In the genomic region with DNA sequence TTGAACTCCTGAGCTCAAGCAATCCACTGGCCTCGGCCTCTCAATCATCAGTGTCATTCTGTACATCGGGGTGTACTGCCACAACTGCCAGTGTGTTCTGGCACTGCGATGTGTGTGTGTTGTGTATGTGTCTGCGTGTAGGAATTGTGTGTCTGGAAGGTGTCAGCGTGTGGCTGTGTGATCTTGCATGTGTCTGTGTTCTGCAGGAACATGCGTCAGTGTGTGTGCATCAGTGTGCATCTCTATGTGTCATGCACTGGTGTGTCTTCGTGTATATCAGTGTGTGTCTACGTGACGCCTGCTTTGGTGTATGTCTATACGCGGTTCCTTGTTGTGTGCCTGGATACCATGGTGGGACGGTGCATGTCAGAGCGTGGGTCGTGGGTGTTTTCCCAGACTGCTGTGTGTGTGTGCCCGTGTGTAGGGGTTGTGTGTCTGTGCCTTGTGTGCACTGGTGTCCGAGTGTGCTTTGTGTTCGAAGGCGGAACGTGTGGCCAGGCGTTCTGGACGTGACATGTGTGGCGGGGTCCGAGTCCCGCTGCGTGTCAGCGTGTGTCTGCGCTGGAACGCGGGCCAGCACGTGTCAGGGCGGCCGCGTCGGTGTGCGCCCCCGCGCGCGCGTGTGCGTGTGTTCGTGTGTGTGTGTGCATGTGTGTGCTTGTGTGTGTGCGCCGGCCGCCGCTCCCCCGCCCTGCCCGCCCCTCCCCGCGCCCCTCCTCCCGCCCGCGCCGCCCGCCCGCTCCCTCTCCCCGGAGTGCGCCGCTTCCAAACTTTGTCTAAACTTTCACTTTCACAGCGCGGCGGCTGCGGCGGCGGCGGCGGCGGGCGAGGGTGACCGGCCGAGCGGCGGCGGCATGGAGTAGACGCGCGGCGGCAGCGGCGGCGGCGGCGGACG, we compare ENCODE assay signal across 2 cellular contexts.
TF ChIP-seq lines count a peak whose summit lies in the region.

NFIX (plus strand) TSS at position 775 of the 895 bp plus-strand sequence. CDS start 363 bp downstream, outside the sequence.

TF ChIP-seq in HEK293, 187 proteins besides CTCF, POLR2A, EP300 and RAD21 (continues in another document):
- TF ChIP-seq, protein P1, sequence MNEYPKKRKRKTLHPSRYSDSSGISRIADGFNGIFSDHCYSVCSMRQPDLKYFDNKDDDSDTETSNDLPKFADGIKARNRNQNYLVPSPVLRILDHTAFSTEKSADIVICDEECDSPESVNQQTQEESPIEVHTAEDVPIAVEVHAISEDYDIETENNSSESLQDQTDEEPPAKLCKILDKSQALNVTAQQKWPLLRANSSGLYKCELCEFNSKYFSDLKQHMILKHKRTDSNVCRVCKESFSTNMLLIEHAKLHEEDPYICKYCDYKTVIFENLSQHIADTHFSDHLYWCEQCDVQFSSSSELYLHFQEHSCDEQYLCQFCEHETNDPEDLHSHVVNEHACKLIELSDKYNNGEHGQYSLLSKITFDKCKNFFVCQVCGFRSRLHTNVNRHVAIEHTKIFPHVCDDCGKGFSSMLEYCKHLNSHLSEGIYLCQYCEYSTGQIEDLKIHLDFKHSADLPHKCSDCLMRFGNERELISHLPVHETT (tag by site-specific recombination; IDR thresholded peaks at IDR 0.05), result no peak
- TF ChIP-seq ZNF302 (tag by site-specific recombination; IDR thresholded peaks at IDR 0.05; ENCODE audit: low read depth) (no peak), BCL11B (tag by site-specific recombination; IDR thresholded peaks at IDR 0.05; ENCODE audit: low read depth) (peak; percentile 69; the same call in 1 of the 2 replicates), ZNF23 (tag by site-specific recombination; IDR thresholded peaks at IDR 0.05; ENCODE audit: borderline replicate concordance) (no peak), ZNF391 (tag by site-specific recombination; IDR thresholded peaks at IDR 0.05; ENCODE audit: borderline replicate concordance, low read depth) (peak; percentile 83; the same call in 1 of the 2 replicates), HOXC10 (CRISPR knock-in tag; IDR thresholded peaks at IDR 0.05) (no peak), ZNF184 (tag by site-specific recombination; IDR thresholded peaks at IDR 0.05) (no peak), ZSCAN23 (tag by site-specific recombination; IDR thresholded peaks at IDR 0.05) (no peak), ZNF138 (tag by site-specific recombination; IDR thresholded peaks at IDR 0.05; ENCODE audit: borderline replicate concordance) (no peak), ZNF174 (tag by site-specific recombination; IDR thresholded peaks at IDR 0.05) (no peak), ZNF664 (tag by site-specific recombination; IDR thresholded peaks at IDR 0.05) (no peak), EGR2 (tag by site-specific recombination; IDR thresholded peaks at IDR 0.05; ENCODE audit: low read depth) (peak; percentile 93), ZNF626 (tag by site-specific recombination; IDR thresholded peaks at IDR 0.05) (no peak), YY2 (tag by site-specific recombination; IDR thresholded peaks at IDR 0.05) (peak; percentile 53; the same call in 1 of the 2 replicates), ZNF223 (tag by site-specific recombination; IDR thresholded peaks at IDR 0.05) (no peak), ZEB2 (tag by site-specific recombination; IDR thresholded peaks at IDR 0.05) (peak; percentile 69; the same call in 1 of the 2 replicates), ZNF623 (tag by site-specific recombination; IDR thresholded peaks at IDR 0.05) (no peak), ZBTB7A (tag by site-specific recombination; IDR thresholded peaks at IDR 0.05; ENCODE audit: low read depth) (peak; percentile 75; the same call in 1 of the 2 replicates), ZNF501 (tag by site-specific recombination; IDR thresholded peaks at IDR 0.05) (0 out of 2 replicates have a peak, but pooled peaks have one; percentile 44), ZNF404 (tag by site-specific recombination; IDR thresholded peaks at IDR 0.05) (no peak), SCRT1 (tag by site-specific recombination; IDR thresholded peaks at IDR 0.05; ENCODE audit: borderline replicate concordance) (no peak), KLF10 (tag by site-specific recombination; IDR thresholded peaks at IDR 0.05) (no peak), ZNF658 (tag by site-specific recombination; IDR thresholded peaks at IDR 0.05) (no peak), ZNF701 (tag by site-specific recombination; IDR thresholded peaks at IDR 0.05) (no peak)
- TF ChIP-seq, protein P2, sequence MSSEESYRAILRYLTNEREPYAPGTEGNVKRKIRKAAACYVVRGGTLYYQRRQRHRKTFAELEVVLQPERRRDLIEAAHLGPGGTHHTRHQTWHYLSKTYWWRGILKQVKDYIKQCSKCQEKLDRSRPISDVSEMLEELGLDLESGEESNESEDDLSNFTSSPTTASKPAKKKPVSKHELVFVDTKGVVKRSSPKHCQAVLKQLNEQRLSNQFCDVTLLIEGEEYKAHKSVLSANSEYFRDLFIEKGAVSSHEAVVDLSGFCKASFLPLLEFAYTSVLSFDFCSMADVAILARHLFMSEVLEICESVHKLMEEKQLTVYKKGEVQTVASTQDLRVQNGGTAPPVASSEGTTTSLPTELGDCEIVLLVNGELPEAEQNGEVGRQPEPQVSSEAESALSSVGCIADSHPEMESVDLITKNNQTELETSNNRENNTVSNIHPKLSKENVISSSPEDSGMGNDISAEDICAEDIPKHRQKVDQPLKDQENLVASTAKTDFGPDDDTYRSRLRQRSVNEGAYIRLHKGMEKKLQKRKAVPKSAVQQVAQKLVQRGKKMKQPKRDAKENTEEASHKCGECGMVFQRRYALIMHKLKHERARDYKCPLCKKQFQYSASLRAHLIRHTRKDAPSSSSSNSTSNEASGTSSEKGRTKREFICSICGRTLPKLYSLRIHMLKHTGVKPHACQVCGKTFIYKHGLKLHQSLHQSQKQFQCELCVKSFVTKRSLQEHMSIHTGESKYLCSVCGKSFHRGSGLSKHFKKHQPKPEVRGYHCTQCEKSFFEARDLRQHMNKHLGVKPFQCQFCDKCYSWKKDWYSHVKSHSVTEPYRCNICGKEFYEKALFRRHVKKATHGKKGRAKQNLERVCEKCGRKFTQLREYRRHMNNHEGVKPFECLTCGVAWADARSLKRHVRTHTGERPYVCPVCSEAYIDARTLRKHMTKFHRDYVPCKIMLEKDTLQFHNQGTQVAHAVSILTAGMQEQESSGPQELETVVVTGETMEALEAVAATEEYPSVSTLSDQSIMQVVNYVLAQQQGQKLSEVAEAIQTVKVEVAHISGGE (tag by site-specific recombination; conservative IDR thresholded peaks at IDR 0.05; ENCODE audit: low read depth), result no peak; the same call in 1 of the 2 replicates
- TF ChIP-seq, protein P3, sequence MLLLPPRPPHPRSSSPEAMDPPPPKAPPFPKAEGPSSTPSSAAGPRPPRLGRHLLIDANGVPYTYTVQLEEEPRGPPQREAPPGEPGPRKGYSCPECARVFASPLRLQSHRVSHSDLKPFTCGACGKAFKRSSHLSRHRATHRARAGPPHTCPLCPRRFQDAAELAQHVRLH (tag by site-specific recombination; IDR thresholded peaks at IDR 0.05), result no peak
- TF ChIP-seq, protein P4, sequence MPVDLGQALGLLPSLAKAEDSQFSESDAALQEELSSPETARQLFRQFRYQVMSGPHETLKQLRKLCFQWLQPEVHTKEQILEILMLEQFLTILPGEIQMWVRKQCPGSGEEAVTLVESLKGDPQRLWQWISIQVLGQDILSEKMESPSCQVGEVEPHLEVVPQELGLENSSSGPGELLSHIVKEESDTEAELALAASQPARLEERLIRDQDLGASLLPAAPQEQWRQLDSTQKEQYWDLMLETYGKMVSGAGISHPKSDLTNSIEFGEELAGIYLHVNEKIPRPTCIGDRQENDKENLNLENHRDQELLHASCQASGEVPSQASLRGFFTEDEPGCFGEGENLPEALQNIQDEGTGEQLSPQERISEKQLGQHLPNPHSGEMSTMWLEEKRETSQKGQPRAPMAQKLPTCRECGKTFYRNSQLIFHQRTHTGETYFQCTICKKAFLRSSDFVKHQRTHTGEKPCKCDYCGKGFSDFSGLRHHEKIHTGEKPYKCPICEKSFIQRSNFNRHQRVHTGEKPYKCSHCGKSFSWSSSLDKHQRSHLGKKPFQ (tag by site-specific recombination; IDR thresholded peaks at IDR 0.05), result peak; percentile 93

TF ChIP-seq in K562, 482 proteins besides CTCF, POLR2A, EP300 and RAD21 (continues in another document):
- TF ChIP-seq, protein P5, sequence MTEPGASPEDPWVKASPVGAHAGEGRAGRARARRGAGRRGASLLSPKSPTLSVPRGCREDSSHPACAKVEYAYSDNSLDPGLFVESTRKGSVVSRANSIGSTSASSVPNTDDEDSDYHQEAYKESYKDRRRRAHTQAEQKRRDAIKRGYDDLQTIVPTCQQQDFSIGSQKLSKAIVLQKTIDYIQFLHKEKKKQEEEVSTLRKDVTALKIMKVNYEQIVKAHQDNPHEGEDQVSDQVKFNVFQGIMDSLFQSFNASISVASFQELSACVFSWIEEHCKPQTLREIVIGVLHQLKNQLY (CRISPR knock-in tag; conservative IDR thresholded peaks at IDR 0.05), result no peak
- TF ChIP-seq TRIM24 (IDR thresholded peaks at IDR 0.05) (0 out of 4 replicates have a peak, but pooled peaks of 1 of the 2 experiments have one; percentile 15), TCF15 (CRISPR knock-in tag; IDR thresholded peaks at IDR 0.05) (no peak), C11orf30 (IDR thresholded peaks at IDR 0.05; ENCODE audit: low read depth) (no peak), MTA3 (IDR thresholded peaks at IDR 0.05; ENCODE audit: borderline replicate concordance) (peak; percentile 72; the same call in 1 of the 2 replicates), ATF7 (IDR thresholded peaks at IDR 0.05) (no peak), HMG20B (CRISPR knock-in tag; IDR thresholded peaks at IDR 0.05) (no peak), SMARCA5 (IDR thresholded peaks at IDR 0.05) (peak; percentile 71; the same call in 1 of the 2 replicates), MBD1 (CRISPR knock-in tag; IDR thresholded peaks at IDR 0.05) (0 out of 2 replicates have a peak, but pooled peaks have one; percentile 31), ZNF668 (CRISPR knock-in tag; IDR thresholded peaks at IDR 0.05) (no peak), HMGXB4 (CRISPR knock-in tag; IDR thresholded peaks at IDR 0.05) (peak; percentile 34; the same call in 1 of the 2 replicates), FOXA3 (CRISPR knock-in tag; conservative IDR thresholded peaks at IDR 0.05 in 1 of 2, IDR thresholded peaks at IDR 0.05 in 1 of 2) (0 out of 4 replicates have a peak, but pooled peaks of 1 of the 2 experiments have one; percentile 39), ELF4 (CRISPR knock-in tag; IDR thresholded peaks at IDR 0.05) (no peak), USF1 (CRISPR knock-in tag; IDR thresholded peaks at IDR 0.05) (peak; percentile 75), ZNF785 (CRISPR knock-in tag; IDR thresholded peaks at IDR 0.05) (no peak), NCOA1 (IDR thresholded peaks at IDR 0.05; ENCODE audit: low read depth) (no peak; the same call in 1 of the 2 replicates)
- TF ChIP-seq, protein P6, sequence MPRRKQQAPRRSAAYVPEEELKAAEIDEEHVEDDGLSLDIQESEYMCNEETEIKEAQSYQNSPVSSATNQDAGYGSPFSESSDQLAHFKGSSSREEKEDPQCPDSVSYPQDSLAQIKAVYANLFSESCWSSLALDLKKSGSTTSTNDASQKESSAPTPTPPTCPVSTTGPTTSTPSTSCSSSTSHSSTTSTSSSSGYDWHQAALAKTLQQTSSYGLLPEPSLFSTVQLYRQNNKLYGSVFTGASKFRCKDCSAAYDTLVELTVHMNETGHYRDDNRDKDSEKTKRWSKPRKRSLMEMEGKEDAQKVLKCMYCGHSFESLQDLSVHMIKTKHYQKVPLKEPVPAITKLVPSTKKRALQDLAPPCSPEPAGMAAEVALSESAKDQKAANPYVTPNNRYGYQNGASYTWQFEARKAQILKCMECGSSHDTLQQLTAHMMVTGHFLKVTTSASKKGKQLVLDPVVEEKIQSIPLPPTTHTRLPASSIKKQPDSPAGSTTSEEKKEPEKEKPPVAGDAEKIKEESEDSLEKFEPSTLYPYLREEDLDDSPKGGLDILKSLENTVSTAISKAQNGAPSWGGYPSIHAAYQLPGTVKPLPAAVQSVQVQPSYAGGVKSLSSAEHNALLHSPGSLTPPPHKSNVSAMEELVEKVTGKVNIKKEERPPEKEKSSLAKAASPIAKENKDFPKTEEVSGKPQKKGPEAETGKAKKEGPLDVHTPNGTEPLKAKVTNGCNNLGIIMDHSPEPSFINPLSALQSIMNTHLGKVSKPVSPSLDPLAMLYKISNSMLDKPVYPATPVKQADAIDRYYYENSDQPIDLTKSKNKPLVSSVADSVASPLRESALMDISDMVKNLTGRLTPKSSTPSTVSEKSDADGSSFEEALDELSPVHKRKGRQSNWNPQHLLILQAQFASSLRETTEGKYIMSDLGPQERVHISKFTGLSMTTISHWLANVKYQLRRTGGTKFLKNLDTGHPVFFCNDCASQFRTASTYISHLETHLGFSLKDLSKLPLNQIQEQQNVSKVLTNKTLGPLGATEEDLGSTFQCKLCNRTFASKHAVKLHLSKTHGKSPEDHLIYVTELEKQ (CRISPR knock-in tag; IDR thresholded peaks at IDR 0.05), result no peak
- TF ChIP-seq, protein P7, sequence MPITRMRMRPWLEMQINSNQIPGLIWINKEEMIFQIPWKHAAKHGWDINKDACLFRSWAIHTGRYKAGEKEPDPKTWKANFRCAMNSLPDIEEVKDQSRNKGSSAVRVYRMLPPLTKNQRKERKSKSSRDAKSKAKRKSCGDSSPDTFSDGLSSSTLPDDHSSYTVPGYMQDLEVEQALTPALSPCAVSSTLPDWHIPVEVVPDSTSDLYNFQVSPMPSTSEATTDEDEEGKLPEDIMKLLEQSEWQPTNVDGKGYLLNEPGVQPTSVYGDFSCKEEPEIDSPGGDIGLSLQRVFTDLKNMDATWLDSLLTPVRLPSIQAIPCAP (CRISPR knock-in tag; IDR thresholded peaks at IDR 0.05; ENCODE audit: borderline replicate concordance), result no peak
